8 cellular contexts compared by ENCODE assay signal in genomic region chr17:38868095-38868967, GRCh38. TPM values are rescaled to one million over a fixed set of nuclear protein-coding genes. Genes with fewer than 3 reads are reported as not detected.
DNase-seq lines count a peak whose midpoint lies in the region; ATAC-seq, FAIRE-seq and TF ChIP-seq lines count a peak whose summit lies in the region.

No MANE protein-coding gene starts in this region.

- H3K9me2 ChIP-seq in SK-N-SH: no peaks in the 10 kb centered on the region

- H3K4me2 ChIP-seq in SK-N-SH: peak overlapping the region; percentile 94

- H3K4me3 ChIP-seq in SK-N-SH (ENCODE audit: low read depth in 2 of 2, low read length in 1 of 2) (peak overlapping the region; percentile 94 to 97), bronchial epithelial cell (ENCODE audit: low read depth, low read length) (peak overlapping the region; percentile 62)

- DNase-seq in SK-N-SH: no peak
- peak; percentile 69 for DNase-seq in NCI-H2171 treated with DMSO at 0.1 percent for 48 hours (lab: John Stamatoyannopoulos, UW)
- DNase-seq in bronchial epithelial cell (ENCODE audit: low read depth): peak; percentile 46
- DNase-seq in left kidney (ENCODE audit: low read depth, low spot score): peak; percentile 70
- peak; percentile 41 for DNase-seq in stromal cell of bone marrow (ENCODE audit: low read depth)
- no peak for DNase-seq in effector CD4-positive, alpha-beta T cell

- no peaks in the 10 kb centered on the region for H3K27me3 ChIP-seq in SK-N-SH (ENCODE audit: insufficient read depth)
- H3K27me3 ChIP-seq in bronchial epithelial cell (ENCODE audit: control insufficient read depth, insufficient read depth, low read length): no peaks in the 10 kb centered on the region

- TF ChIP-seq CTCF in SK-N-SH (IDR thresholded peaks at IDR 0.05): no peak
- TF ChIP-seq CTCF in bronchial epithelial cell (IDR thresholded peaks at IDR 0.05; ENCODE audit: insufficient read depth, low read length, severe bottlenecking): no peak

- peaks cover 36% of the 10 kb centered on the region for H3F3A ChIP-seq in SK-N-SH (replicated peaks; ENCODE audit: insufficient read depth)

- POLR2A ChIA-PET in SK-N-SH (lab: Yijun Ruan, JAX): interaction anchor here (0.7 to 3.8 kb wide), 8 partner anchors 14 to 1072 kb away, joined by 3 to 41 read pairs (median 6); partner anchors contain the start of genes LASP1NB, PIP4K2B and RPL23

- TF ChIP-seq RAD21 in SK-N-SH (IDR thresholded peaks at IDR 0.05; ENCODE audit: low read length): no peak

- peaks cover 22% of the 10 kb centered on the region for H4K20me1 ChIP-seq in SK-N-SH (ENCODE audit: insufficient read depth)

- peak overlapping the region; percentile 64; the same call in 1 of the 2 replicates for H2AFZ ChIP-seq in SK-N-SH (ENCODE audit: low read depth)

- peak overlapping the region; percentile 89 to 96 for H3K27ac ChIP-seq in SK-N-SH (ENCODE audit: low read depth in 2 of 2, low read length in 1 of 2)

- TF ChIP-seq EP300 in SK-N-SH (IDR thresholded peaks at IDR 0.05; ENCODE audit: borderline replicate concordance in 1 of 2, low read depth in 1 of 2, low read length in 1 of 2): no peak

- ATAC-seq in SK-N-SH treated with all-trans-retinoic acid at 6 μM for 48 hours: no peak
- ATAC-seq in GM21390 (IDR thresholded peaks at IDR 0.05; ENCODE audit: unreplicated experiment): no peak

- 64% methylated on average over 25 of the region's 25 CpGs for WGBS in SK-N-SH (ENCODE audit: low lambda C conversion rate)

- peak overlapping the region; percentile 96; the same call in 1 of the 2 replicates for H3K9ac ChIP-seq in SK-N-SH

- FAIRE-seq in bronchial epithelial cell (lab: Jason Lieb, UNC): no peak

- H3K36me3 ChIP-seq in SK-N-SH (replicated peaks in 1 of 2; ENCODE audit: control insufficient read depth in 1 of 2, insufficient read depth in 2 of 2, low read length in 1 of 2): peaks cover 6 to 8% of the 10 kb centered on the region in 2 experiments
- peaks cover 6% of the 10 kb centered on the region for H3K36me3 ChIP-seq in bronchial epithelial cell (ENCODE audit: control insufficient read depth, insufficient read depth, low read length)

- CTCF ChIA-PET in SK-N-SH (lab: Yijun Ruan, JAX): interaction anchor here (0.7 to 3.8 kb wide), 6 partner anchors 10 to 285 kb away, joined by 3 to 16 read pairs (median 6); partner anchors contain the start of gene LASP1NB

- H3K79me2 ChIP-seq in SK-N-SH (ENCODE audit: insufficient read depth): peaks cover 34% of the 10 kb centered on the region

- H3K4me1 ChIP-seq in SK-N-SH (ENCODE audit: control insufficient read depth in 1 of 2, insufficient read depth in 2 of 2, low read depth in 1 of 2, low read length in 1 of 2): peaks cover 16 to 23% of the 10 kb centered on the region in 2 experiments; a peak in 2 of 4 replicates

- no peaks in the 10 kb centered on the region for H3K9me3 ChIP-seq in SK-N-SH

TF ChIP-seq in SK-N-SH, 30 proteins besides CTCF, POLR2A, EP300 and RAD21:
- TF ChIP-seq MAX (IDR thresholded peaks at IDR 0.05; ENCODE audit: low read depth): no peak
- no peak for TF ChIP-seq ELF1 (IDR thresholded peaks at IDR 0.05)
- TF ChIP-seq TCF12 (IDR thresholded peaks at IDR 0.05): no peak
- TF ChIP-seq MXI1 (IDR thresholded peaks at IDR 0.05; ENCODE audit: low read depth, low read length): no peak
- TF ChIP-seq ZBTB33 (IDR thresholded peaks at IDR 0.05; ENCODE audit: borderline replicate concordance, low read depth): no peak
- no peak for TF ChIP-seq GABPA (IDR thresholded peaks at IDR 0.05; ENCODE audit: low read depth)
- TF ChIP-seq FOXM1 (IDR thresholded peaks at IDR 0.05; ENCODE audit: low read depth): no peak
- TF ChIP-seq POLR2AphosphoS5 (IDR thresholded peaks at IDR 0.05; ENCODE audit: low read depth, low read length): no peak
- TF ChIP-seq SIN3A (IDR thresholded peaks at IDR 0.05; ENCODE audit: borderline replicate concordance, low read depth, low read length): no peak
- no peak for TF ChIP-seq NFIC (IDR thresholded peaks at IDR 0.05; ENCODE audit: borderline replicate concordance)
- no peak for TF ChIP-seq CHD2 (IDR thresholded peaks at IDR 0.05; ENCODE audit: low read length, partially characterized antibody)

TF ChIP-seq in SK-N-SH treated with all-trans-retinoic acid at 6 μM for 48 hours, 23 proteins besides CTCF, POLR2A, EP300 and RAD21:
- no peak for TF ChIP-seq TOX (CRISPR knock-in tag; IDR thresholded peaks at IDR 0.05; ENCODE audit: borderline replicate concordance)
- no peak for TF ChIP-seq ZNF565 (CRISPR knock-in tag; conservative IDR thresholded peaks at IDR 0.05; ENCODE audit: low read depth)
- TF ChIP-seq ZNF8 (CRISPR knock-in tag; IDR thresholded peaks at IDR 0.05): no peak
- TF ChIP-seq TCF4 (CRISPR knock-in tag; IDR thresholded peaks at IDR 0.05; ENCODE audit: borderline replicate concordance): no peak

RNA-seq across cellular contexts. Expression of gene LASP1, which starts 1.5 kb away (rescaled TPM):
- polyA plus RNA-seq in SK-N-SH (2012; rRNA removed): 79.7 and 102 TPM in 2 replicates
- 59.0 and 70.3 TPM in 2 replicates for polyA plus RNA-seq in SK-N-SH (2012; cell fraction: cytosol; rRNA removed)
- polyA plus RNA-seq in SK-N-SH (2012; cell fraction: nucleus; rRNA removed): 88.9 and 142 TPM in 2 replicates
- 18.6 and 21.9 TPM in 2 replicates for total RNA-seq in bronchial epithelial cell

RNA-seq across cellular contexts. Expression of gene RPL23, which starts 14.8 kb away (rescaled TPM):
- 2,658 and 2,763 TPM in 2 replicates for polyA plus RNA-seq in SK-N-SH (2012; rRNA removed)
- 3,488 and 4,696 TPM in 2 replicates for polyA plus RNA-seq in SK-N-SH (2012; cell fraction: cytosol; rRNA removed)
- polyA plus RNA-seq in SK-N-SH (2012; cell fraction: nucleus; rRNA removed): 540 and 582 TPM in 2 replicates
- 1,912 and 3,303 TPM in 2 replicates for total RNA-seq in bronchial epithelial cell

RNA-seq across cellular contexts. Expression of gene CWC25, which starts 43.2 kb away (rescaled TPM):
- polyA plus RNA-seq in SK-N-SH (2012; rRNA removed): 15.6 and 21.2 TPM in 2 replicates
- 12.0 and 12.4 TPM in 2 replicates for polyA plus RNA-seq in SK-N-SH (2012; cell fraction: cytosol; rRNA removed)
- 63.5 and 64.6 TPM in 2 replicates for polyA plus RNA-seq in SK-N-SH (2012; cell fraction: nucleus; rRNA removed)
- total RNA-seq in bronchial epithelial cell: 11.6 and 14.3 TPM in 2 replicates

Comparison
In these comparisons a context has a peak if more than half of its experiments do, and no peak if none do; other contexts are left out.
1. DNase-seq: peak in NCI-H2171 treated with DMSO at 0.1 percent for 48 hours (single experiment), bronchial epithelial cell (single experiment), left kidney (single experiment) and stromal cell of bone marrow (single experiment); none in SK-N-SH (single experiment) and effector CD4-positive, alpha-beta T cell (single experiment).